ENCODE assay signal across 10 cellular contexts in the genomic region with DNA sequence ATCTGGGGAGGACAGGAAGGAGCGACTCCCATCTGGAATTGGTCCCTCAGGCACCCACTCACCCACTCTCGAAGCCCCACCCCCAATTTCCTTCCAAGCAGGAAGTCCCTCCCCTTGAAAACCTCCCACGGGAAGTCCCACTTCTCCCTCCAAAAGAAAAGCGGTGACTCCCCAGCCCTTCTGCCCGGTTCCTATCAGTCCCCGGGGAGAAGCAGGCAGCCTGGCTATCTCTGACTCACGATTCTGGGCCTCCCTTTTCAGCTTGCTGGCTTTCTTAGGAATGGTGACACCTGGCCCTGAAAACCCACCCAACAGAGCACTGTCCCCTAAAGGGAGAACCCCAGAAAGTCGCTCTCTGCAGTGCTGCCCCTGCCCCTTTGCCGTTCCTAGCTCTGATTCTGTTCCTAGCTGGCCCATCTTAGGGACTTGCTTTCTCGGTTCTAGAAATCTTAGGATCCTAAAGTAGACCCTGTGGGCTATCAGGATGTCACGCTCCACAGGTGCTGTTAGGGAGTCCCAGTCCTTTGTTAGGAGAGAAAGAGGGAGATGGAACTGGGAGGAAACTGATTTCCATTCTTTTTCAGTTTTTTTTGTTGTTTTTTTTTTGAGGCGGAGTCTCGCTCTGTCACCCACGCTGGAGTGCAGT. TPM values are rescaled to one million over a fixed set of nuclear protein-coding genes. Genes with fewer than 3 reads are reported as not detected.
DNase-seq lines count a peak whose midpoint lies in the region; ATAC-seq, FAIRE-seq and TF ChIP-seq lines count a peak whose summit lies in the region.
"Had no signal": no experiment of that assay in that cellular context is flagged by ENCODE, and none has a peak within 500 bp of the region (broad histone marks: within the 10 kb centered on the region; RNA-seq: fewer than 3 reads in every experiment).

No MANE protein-coding gene starts in this region.

- no peak overlapping the region for H3K4me3 Mint-ChIP-seq in astrocyte (ENCODE audit: unreplicated experiment)

- peaks cover 7% of the 10 kb centered on the region for H3K36me3 Mint-ChIP-seq in astrocyte (ENCODE audit: low read depth, unreplicated experiment)

- peak overlapping the region; percentile 18 for H3K4me2 ChIP-seq in astrocyte (ENCODE audit: low read length)
- no peak overlapping the region for H3K4me2 ChIP-seq in Karpas-422 (ENCODE audit: low read depth, low read length, poor library complexity, severe bottlenecking)

- H3K36me3 ChIP-seq in astrocyte (ENCODE audit: insufficient read depth, low read length) (no peaks in the 10 kb centered on the region), lung (ENCODE audit: control insufficient read depth in 2 of 2, insufficient read depth in 2 of 2, low read length in 2 of 2) (peaks cover 3 to 28% of the 10 kb centered on the region in 2 donors), Karpas-422 (ENCODE audit: insufficient read depth, low read length) (peaks cover 7% of the 10 kb centered on the region; the same call in 1 of the 2 replicates)

- H3K27me3 ChIP-seq in astrocyte (ENCODE audit: insufficient read depth, low read length) (no peaks in the 10 kb centered on the region), lung (ENCODE audit: control insufficient read depth, insufficient read depth) (no peaks in the 10 kb centered on the region), Karpas-422 (ENCODE audit: low read length) (no peaks in the 10 kb centered on the region)

- peak; percentile 18 for DNase-seq in stimulated activated CD4-positive, alpha-beta T cell treated with anti-CD3 and anti-CD28 coated beads, Interleukin-4, amount 100 ng/mL, for 24 hours
- no peak for DNase-seq in stimulated activated CD4-positive, alpha-beta T cell treated with anti-CD3 and anti-CD28 coated beads, Interleukin-2, amount 100 ng/mL, for 48 hours
- DNase-seq in astrocyte (ENCODE audit: low read depth), result peak; percentile 21
- peak; percentile 72 for DNase-seq in lung (ENCODE audit: low spot score)
- DNase-seq in Karpas-422, result no peak
- DNase-seq in mucosa of gallbladder (ENCODE audit: low spot score), result no peak
- DNase-seq: GDM1, occipital lobe had no signal

- H3K9me2 ChIP-seq in Karpas-422 (replicated peaks; ENCODE audit: insufficient read depth, low read length), result no peaks in the 10 kb centered on the region

- H3K27ac ChIP-seq in astrocyte (ENCODE audit: low read depth, low read length) (no peak overlapping the region), lung (ENCODE audit: low read depth in 1 of 2, low read length in 1 of 2) (peak overlapping the region; percentile 73 to 76), Karpas-422 (ENCODE audit: low read length) (no peak overlapping the region)

- H3K4me3 ChIP-seq in astrocyte (ENCODE audit: insufficient read depth, low read depth, low read length) (no peak overlapping the region), lung (no peak overlapping the region), Karpas-422 (ENCODE audit: low read length) (no peak overlapping the region)

- H3K9ac ChIP-seq in astrocyte (ENCODE audit: low read length), result no peak overlapping the region
- H3K9ac ChIP-seq in Karpas-422 (ENCODE audit: low read length), result no peak overlapping the region

- H3K4me1 ChIP-seq in astrocyte (ENCODE audit: insufficient read depth, low read length) (peaks cover 11% of the 10 kb centered on the region), lung (ENCODE audit: control insufficient read depth in 2 of 2, insufficient read depth in 2 of 2, low read length in 2 of 2) (peaks cover 4 to 18% of the 10 kb centered on the region in 2 donors), Karpas-422 (ENCODE audit: low read length) (peaks cover 30% of the 10 kb centered on the region)

- peaks cover 30% of the 10 kb centered on the region for H3K79me2 ChIP-seq in astrocyte (ENCODE audit: insufficient read depth, low read length)
- H3K79me2 ChIP-seq in Karpas-422 (ENCODE audit: low read length), result peaks cover 27% of the 10 kb centered on the region

- H3K9me3 Mint-ChIP-seq in astrocyte (ENCODE audit: unreplicated experiment), result no peaks in the 10 kb centered on the region

- ATAC-seq in lung (ENCODE audit: insufficient read depth, low FRiP score) (peak; percentile 23), GM18867 (IDR thresholded peaks at IDR 0.05; ENCODE audit: unreplicated experiment) (no peak), HG03520 (IDR thresholded peaks at IDR 0.05; ENCODE audit: unreplicated experiment) (no peak)

- H3K4me1 Mint-ChIP-seq in astrocyte (ENCODE audit: low read depth, unreplicated experiment), result peaks cover 16% of the 10 kb centered on the region

- H4K20me1 ChIP-seq in astrocyte (ENCODE audit: insufficient read depth, low read length), result peaks cover 65% of the 10 kb centered on the region
- no peaks in the 10 kb centered on the region for H4K20me1 ChIP-seq in Karpas-422 (ENCODE audit: insufficient read depth, low read depth, low read length)

- WGBS in lung, 2 donors, result 40 to 52% methylated on average over 14 of the region's 14 CpGs

- H3K9me3 ChIP-seq in astrocyte (ENCODE audit: insufficient read depth, low read depth, low read length), result no peaks in the 10 kb centered on the region
- H3K9me3 ChIP-seq in lung (ENCODE audit: control insufficient read depth in 2 of 2, insufficient read depth in 1 of 2, low read length in 1 of 2), result no peaks in the 10 kb centered on the region
- H3K9me3 ChIP-seq in Karpas-422 (ENCODE audit: low read length), result no peaks in the 10 kb centered on the region

- H2AFZ ChIP-seq in astrocyte (ENCODE audit: low read depth, low read length) (no peak overlapping the region), Karpas-422 (ENCODE audit: low read length) (no peak overlapping the region)

- FAIRE-seq in astrocyte (lab: Jason Lieb, UNC), result no peak

- TF ChIP-seq CTCF in astrocyte (IDR thresholded peaks at IDR 0.05; ENCODE audit: insufficient read depth, low read depth, low read length), result no peak
- TF ChIP-seq CTCF in lung (IDR thresholded peaks at IDR 0.05; ENCODE audit: control extremely low read depth, extremely low read depth), result no peak

- no peak overlapping the region for H3K27ac Mint-ChIP-seq in astrocyte (ENCODE audit: unreplicated experiment)

- H3K27me3 Mint-ChIP-seq in astrocyte (ENCODE audit: low read depth, unreplicated experiment), result no peaks in the 10 kb centered on the region

RNA-seq across cellular contexts. Expression of gene TSC22D4, which starts 6.0 kb away (rescaled TPM):
- total RNA-seq in astrocyte, result 52.9 and 53.4 TPM in 2 replicates
- total RNA-seq in lung, result 10 to 100 TPM; 38.2 to 62.8 TPM
- 10 to 100 TPM; 33.6 to 62.0 TPM for polyA plus RNA-seq in lung
- 40.4 and 97.3 TPM in 2 replicates for total RNA-seq in Karpas-422 (2014; rRNA removed; shearing (Covaris generic); ENCODE audit: low replicate concordance)
- 78.2 TPM for total RNA-seq in mucosa of gallbladder

RNA-seq across cellular contexts. Expression of gene SPACDR, which starts 8.9 kb away (rescaled TPM):
- 2.5 and 2.6 TPM in 2 replicates for total RNA-seq in astrocyte
- 1 to 10 TPM in 1 of 2 donors, under 1 TPM in 1; 0.83 to 2.0 TPM for total RNA-seq in lung
- polyA plus RNA-seq in lung, result under 1 TPM; 0.54 to 0.83 TPM
- 1.5 and 2.8 TPM in 2 replicates for total RNA-seq in Karpas-422 (2014; rRNA removed; shearing (Covaris generic); ENCODE audit: low replicate concordance)
- total RNA-seq in mucosa of gallbladder, result 1.2 TPM
- total RNA-seq: occipital lobe had no signal

RNA-seq across cellular contexts. Expression of gene NYAP1, which starts 10.8 kb away (rescaled TPM):
- total RNA-seq in astrocyte (2.5 and 2.6 TPM in 2 replicates), lung (1 to 10 TPM in 1 of 2 donors, under 1 TPM in 1; 0.52 to 1.1 TPM), mucosa of gallbladder (1.2 TPM)
- under 1 TPM; 0.32 to 0.39 TPM for polyA plus RNA-seq in lung
- not detected in 2 replicates for total RNA-seq in Karpas-422 (2014; rRNA removed; shearing (Covaris generic); ENCODE audit: low replicate concordance)

RNA-seq across cellular contexts. Expression of gene PPP1R35, which starts 36.7 kb away (rescaled TPM):
- total RNA-seq in astrocyte (18.5 and 19.7 TPM in 2 replicates), lung (10 to 100 TPM in 1 of 2 donors, 1 to 10 TPM in 1; 8.2 to 36.4 TPM), mucosa of gallbladder (36.3 TPM)
- polyA plus RNA-seq in lung, result 10 to 100 TPM; 38.2 to 65.1 TPM
- 25.9 and 106 TPM in 2 replicates for total RNA-seq in Karpas-422 (2014; rRNA removed; shearing (Covaris generic); ENCODE audit: low replicate concordance)

RNA-seq across cellular contexts. Expression of gene MEPCE, which starts 43.3 kb away (rescaled TPM):
- total RNA-seq in astrocyte (20.2 and 20.5 TPM in 2 replicates), lung (10 to 100 TPM; 25.6 to 38.7 TPM), mucosa of gallbladder (40.5 TPM)
- polyA plus RNA-seq in lung, result 10 to 100 TPM; 27.9 to 30.4 TPM
- total RNA-seq in Karpas-422 (2014; rRNA removed; shearing (Covaris generic); ENCODE audit: low replicate concordance), result 28.4 and 40.4 TPM in 2 replicates

Comparison
In these comparisons a context has a peak if more than half of its experiments do, and no peak if none do; other contexts are left out.
1. DNase-seq: peak in stimulated activated CD4-positive, alpha-beta T cell treated with anti-CD3 and anti-CD28 coated beads, Interleukin-4, amount 100 ng/mL, for 24 hours (single experiment), astrocyte (single experiment) and lung (single experiment); none in stimulated activated CD4-positive, alpha-beta T cell treated with anti-CD3 and anti-CD28 coated beads, Interleukin-2, amount 100 ng/mL, for 48 hours (0 of 2), Karpas-422 (single experiment) and mucosa of gallbladder (single experiment).
2. H3K27ac ChIP-seq: peak in lung (2 of 2); none in astrocyte (single experiment) and Karpas-422 (single experiment).